Comparison of ENCODE assay signal across 9 cellular contexts in the genomic region with DNA sequence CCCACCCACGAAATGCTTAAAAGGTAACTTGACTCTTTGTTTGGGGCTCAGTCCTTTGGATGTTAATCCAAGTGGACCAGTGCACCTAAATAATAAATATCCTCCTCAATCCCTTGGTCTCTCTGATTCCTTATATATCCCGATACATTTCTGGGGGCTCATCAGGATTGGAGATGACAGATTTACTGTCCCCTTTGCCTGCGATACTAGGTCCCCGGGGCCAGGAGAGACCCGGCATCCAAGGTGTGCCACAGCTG. TPM values are rescaled to one million over a fixed set of nuclear protein-coding genes. Genes with fewer than 3 reads are reported as not detected.
DNase-seq lines count a peak whose midpoint lies in the region; ATAC-seq and TF ChIP-seq lines count a peak whose summit lies in the region.
"Had no signal": no experiment of that assay in that cellular context is flagged by ENCODE, and none has a peak within 500 bp of the region (broad histone marks: within the 10 kb centered on the region; RNA-seq: fewer than 3 reads in every experiment).

No MANE protein-coding gene starts in this region.

- H3K27me3 ChIP-seq in left lung (no peaks in the 10 kb centered on the region), testis (no peaks in the 10 kb centered on the region)

- peaks cover 8% of the 10 kb centered on the region for H3K4me1 Mint-ChIP-seq in CD14-positive monocyte

- H3K27me3 Mint-ChIP-seq in CD14-positive monocyte (ENCODE audit: low read depth in 3 of 3) = no peaks in the 10 kb centered on the region

- ATAC-seq in left lung = no peak
- no peak for ATAC-seq in HG02981 (IDR thresholded peaks at IDR 0.05; ENCODE audit: unreplicated experiment)

- H3K9me3 ChIP-seq in left lung = peaks cover 0 to 5% of the 10 kb centered on the region in 2 donors
- H3K9me3 ChIP-seq in testis = no peaks in the 10 kb centered on the region

- TF ChIP-seq CTCF in left lung (IDR thresholded peaks at IDR 0.05) (no peak), testis (IDR thresholded peaks at IDR 0.05) (no peak), CD14-positive monocyte (IDR thresholded peaks at IDR 0.05) (no peak)

- intact Hi-C loops in left lung (cut with DNase I) (no loop called here), testis (cut with DNase I; ENCODE audit: low total_unique reads) (no loop called here), CD14-positive monocyte (cut with micrococcal nuclease) (loop anchor here in 1 of 2 donors (5.0 kb wide), 1 partner anchor 44 kb away; the partner anchor contains the start of gene KLRC4)

- no peak overlapping the region for H3K4me3 Mint-ChIP-seq in CD14-positive monocyte
- H3K4me3 Mint-ChIP-seq: HFFc6 had no signal

- H3K4me1 ChIP-seq in left lung = peaks cover 17 to 33% of the 10 kb centered on the region in 2 donors
- peaks cover 23% of the 10 kb centered on the region for H3K4me1 ChIP-seq in testis

- H3K36me3 ChIP-seq in left lung (no peaks in the 10 kb centered on the region), testis (ENCODE audit: low read depth, missing control alignments) (no peaks in the 10 kb centered on the region)

- DNase-seq in HT-29 (ENCODE audit: low spot score) = peak; percentile 34
- DNase-seq in left lung = no peak
- no peak for DNase-seq in testis
- no peak for DNase-seq in NCI-H1105 (lab: John Stamatoyannopoulos, UW)
- no peak for DNase-seq in CD14-positive monocyte (ENCODE audit: low spot score)

- TF ChIP-seq POLR2A in testis (IDR thresholded peaks at IDR 0.05) = no peak

- WGBS in testis, 2 donors = 29 to 30% methylated on average over 5 of the region's 5 CpGs

- peaks cover 4 to 15% (median 8%) of the 10 kb centered on the region in 7 donors for H3K9me3 Mint-ChIP-seq in CD14-positive monocyte
- H3K9me3 Mint-ChIP-seq: HFFc6 had no signal

- H3K27ac ChIP-seq in angular gyrus (ENCODE audit: low read depth, low read length) = peak overlapping the region; percentile 99
- H3K27ac ChIP-seq in left lung = peak overlapping the region; percentile 92 to 99
- H3K27ac ChIP-seq in testis = peak overlapping the region; percentile 93 to 99

- no peaks in the 10 kb centered on the region for H3K36me3 Mint-ChIP-seq in CD14-positive monocyte

- no peak overlapping the region for H3K4me3 ChIP-seq in left lung
- peak overlapping the region; percentile 70 to 71 for H3K4me3 ChIP-seq in testis

- H3K27ac Mint-ChIP-seq in CD14-positive monocyte = no peak overlapping the region
- H3K27ac Mint-ChIP-seq: HFFc6 had no signal

RNA-seq across cellular contexts. Expression of gene KLRK1, which starts 26.2 kb away (rescaled TPM):
- 0.05 TPM in 1 of 2 replicates, not detected in the other for total RNA-seq in HT-29 (2014; rRNA removed; shearing (Covaris generic))
- total RNA-seq in left lung (1 to 10 TPM; 2.6 to 4.9 TPM), testis (1 to 10 TPM; 1.3 to 2.8 TPM)
- polyA plus RNA-seq in testis (ENCODE audit: insufficient read depth, low read depth, low replicate concordance) (5.4 TPM), CD14-positive monocyte (1 to 10 TPM; 1.3 TPM)
- total RNA-seq: esophagus mucosa, HFFc6 had no signal

RNA-seq across cellular contexts. Expression of gene KLRC4, which starts 46.0 kb away (rescaled TPM):
- total RNA-seq in HT-29 (2014; rRNA removed; shearing (Covaris generic)) = 0.10 TPM in 1 of 2 replicates, not detected in the other
- total RNA-seq in left lung = 1 to 10 TPM in 1 of 2 donors, under 1 TPM in 1; 0.38 to 1.3 TPM
- not detected for total RNA-seq in testis
- not detected for polyA plus RNA-seq in testis (ENCODE audit: insufficient read depth, low read depth, low replicate concordance)
- not detected for polyA plus RNA-seq in CD14-positive monocyte
- total RNA-seq: esophagus mucosa, HFFc6 had no signal

RNA-seq across cellular contexts. Expression of gene KLRD1, which starts 55.9 kb away (rescaled TPM):
- not detected in 2 replicates for total RNA-seq in HT-29 (2014; rRNA removed; shearing (Covaris generic))
- total RNA-seq in left lung (1 to 10 TPM; 4.6 to 9.0 TPM), testis (under 1 TPM; 0.71 to 0.87 TPM)
- polyA plus RNA-seq in testis (ENCODE audit: insufficient read depth, low read depth, low replicate concordance) (1.6 TPM), CD14-positive monocyte (under 1 TPM; 0.51 to 0.79 TPM)
- total RNA-seq: esophagus mucosa had no signal

RNA-seq across cellular contexts. Expression of gene KLRC3, which starts 56.8 kb away (rescaled TPM):
- 0.46 and 0.57 TPM in 2 replicates for total RNA-seq in HT-29 (2014; rRNA removed; shearing (Covaris generic))
- not detected for total RNA-seq in left lung
- 1 to 10 TPM in 1 of 2 donors, not detected in 1; 1.3 TPM for total RNA-seq in testis
- not detected for polyA plus RNA-seq in testis (ENCODE audit: insufficient read depth, low read depth, low replicate concordance)
- not detected for polyA plus RNA-seq in CD14-positive monocyte
- total RNA-seq: esophagus mucosa, HFFc6 had no signal

Comparison
In these comparisons a context has a peak if more than half of its experiments do, and no peak if none do; other contexts are left out.
1. H3K4me3 ChIP-seq: peak in testis (2 of 2); none in left lung (0 of 2).
2. Peak in every context shown above with its lines, with median percentiles within 50 percentile points of each other: H3K27ac ChIP-seq.